8 cellular contexts compared by ENCODE assay signal in genomic region chr1:26472330-26472900, GRCh38. TPM values are rescaled to one million over a fixed set of nuclear protein-coding genes. Genes with fewer than 3 reads are reported as not detected.
A peak's percentile ranks its signal among the peaks of the same experiment; 100 is the strongest.
DNase-seq lines count a peak whose midpoint lies in the region; ATAC-seq and TF ChIP-seq lines count a peak whose summit lies in the region.

TSS of gene HMGN2 (plus strand) at chr1:26472440. CDS start at chr1:26472613, 173 bp downstream.

- WGBS in endodermal cell (ENCODE audit: insufficient coverage in 1 of 2, insufficient read length in 1 of 2), 2 experiments: 0 to 1% methylated on average over 16 to 66 of the region's 66 CpGs

- H3K27ac Mint-ChIP-seq in CD14-positive monocyte (peak within 1 kb of the TSS; percentile 87 to 97 (median 96)), endodermal cell (peak within 1 kb of the TSS; percentile 96)
- peak within 1 kb of the TSS; percentile 95 for H3K27ac Mint-ChIP-seq in activated CD8-positive, alpha-beta memory T cell treated with anti-CD3 and anti-CD28 coated beads, Interleukin-2, amount 10 ng/mL, durations not matched to agents 7 days and 5 days

- intact Hi-C loops in CD14-positive monocyte (cut with micrococcal nuclease): loop anchor here in 1 of 2 donors (2.0 kb wide), 2 partner anchors 28 to 40 kb away; partner anchors contain the start of gene DHDDS

- H3K9me3 Mint-ChIP-seq in CD14-positive monocyte (no peaks in the 10 kb centered on the region), endodermal cell (no peaks in the 10 kb centered on the region)
- no peaks in the 10 kb centered on the region for H3K9me3 Mint-ChIP-seq in activated CD8-positive, alpha-beta memory T cell treated with anti-CD3 and anti-CD28 coated beads, Interleukin-2, amount 10 ng/mL, durations not matched to agents 7 days and 5 days (ENCODE audit: low read depth)

- H3K9me3 ChIP-seq in NT2/D1 (ENCODE audit: insufficient read depth, low read length): no peaks in the 10 kb centered on the region
- H3K9me3 ChIP-seq in endodermal cell (ENCODE audit: control insufficient read depth, low read length): no peaks in the 10 kb centered on the region

- H3K36me3 Mint-ChIP-seq in CD14-positive monocyte: peaks cover 50 to 63% of the 10 kb centered on the region in 2 donors
- peaks cover 39% of the 10 kb centered on the region for H3K36me3 Mint-ChIP-seq in activated CD8-positive, alpha-beta memory T cell treated with anti-CD3 and anti-CD28 coated beads, Interleukin-2, amount 10 ng/mL, durations not matched to agents 7 days and 5 days
- H3K36me3 Mint-ChIP-seq in endodermal cell (ENCODE audit: low read depth): peaks cover 62% of the 10 kb centered on the region

- H3K4me1 Mint-ChIP-seq in CD14-positive monocyte (peaks cover 50% of the 10 kb centered on the region), endodermal cell (peaks cover 50% of the 10 kb centered on the region)
- H3K4me1 Mint-ChIP-seq in activated CD8-positive, alpha-beta memory T cell treated with anti-CD3 and anti-CD28 coated beads, Interleukin-2, amount 10 ng/mL, durations not matched to agents 7 days and 5 days: peaks cover 45% of the 10 kb centered on the region

- H3K36me3 ChIP-seq in NT2/D1 (ENCODE audit: insufficient read depth, insufficient read length, low read length) (peaks cover 64% of the 10 kb centered on the region), endodermal cell (ENCODE audit: control insufficient read depth, insufficient read depth, low read length) (peaks cover 61% of the 10 kb centered on the region)

- peak within 1 kb of the TSS; percentile 79 for H3K4me3 ChIP-seq in NT2/D1 (ENCODE audit: insufficient read length, low read depth)
- H3K4me3 ChIP-seq in endodermal cell (ENCODE audit: low read length): peak within 1 kb of the TSS; percentile 97

- H3K9ac ChIP-seq in NT2/D1 (ENCODE audit: insufficient read length, low read depth) (peak within 1 kb of the TSS; percentile 96), endodermal cell (ENCODE audit: extremely low read depth, low read length, poor library complexity, severe bottlenecking) (peak within 1 kb of the TSS; percentile 84)

- peaks cover 26% of the 10 kb centered on the region for H3K4me1 ChIP-seq in NT2/D1 (ENCODE audit: insufficient read depth, insufficient read length)
- peaks cover 7% of the 10 kb centered on the region for H3K4me1 ChIP-seq in endodermal cell (ENCODE audit: control insufficient read depth, insufficient read depth, low read length)

- ATAC-seq in GM19438 (IDR thresholded peaks at IDR 0.05; ENCODE audit: low read depth, unreplicated experiment) (peak; percentile 55), HG03571 (IDR thresholded peaks at IDR 0.05; ENCODE audit: unreplicated experiment) (peak; percentile 45)
- ATAC-seq in activated CD8-positive, alpha-beta memory T cell treated with anti-CD3 and anti-CD28 coated beads, Interleukin-2, amount 10 ng/mL, durations not matched to agents 7 days and 5 days: peak; percentile 73

- H3K27me3 Mint-ChIP-seq in CD14-positive monocyte (ENCODE audit: low read depth in 3 of 3) (peaks cover 0 to 3% (median 0%) of the 10 kb centered on the region in 3 donors), endodermal cell (ENCODE audit: insufficient read depth) (no peaks in the 10 kb centered on the region)
- no peaks in the 10 kb centered on the region for H3K27me3 Mint-ChIP-seq in activated CD8-positive, alpha-beta memory T cell treated with anti-CD3 and anti-CD28 coated beads, Interleukin-2, amount 10 ng/mL, durations not matched to agents 7 days and 5 days

- peak within 1 kb of the TSS; percentile 99 for H3K27ac ChIP-seq in endodermal cell (ENCODE audit: low read depth, low read length)

- H3K27me3 ChIP-seq in NT2/D1 (ENCODE audit: insufficient read depth, insufficient read length): no peaks in the 10 kb centered on the region
- H3K27me3 ChIP-seq in endodermal cell (ENCODE audit: control insufficient read depth, insufficient read depth, low read length, poor library complexity, severe bottlenecking): no peaks in the 10 kb centered on the region

- CTCF ChIA-PET in activated CD8-positive, alpha-beta memory T cell treated with anti-CD3 and anti-CD28 coated beads, Interleukin-2, amount 10 ng/mL, durations not matched to agents 7 days and 5 days (lab: Charles Lee): interaction anchor here (0.8 to 4.4 kb wide), 11 partner anchors 14 to 327 kb away, joined by 3 to 35 read pairs (median 4); partner anchors contain the start of genes CEP85 and DHDDS

- peak within 1 kb of the TSS; percentile 94 to 96 for H3K4me3 Mint-ChIP-seq in CD14-positive monocyte
- peak within 1 kb of the TSS; percentile 86 for H3K4me3 Mint-ChIP-seq in activated CD8-positive, alpha-beta memory T cell treated with anti-CD3 and anti-CD28 coated beads, Interleukin-2, amount 10 ng/mL, durations not matched to agents 7 days and 5 days
- H3K4me3 Mint-ChIP-seq in endodermal cell: peak within 1 kb of the TSS; percentile 87

- DNase-seq in CD14-positive monocyte (ENCODE audit: low spot score) (peak; percentile 81), NT2/D1 (ENCODE audit: low read depth, low spot score) (peak; percentile 95), endodermal cell (peak; percentile 96), mesenteric fat pad (ENCODE audit: low spot score) (peak; percentile 93)
- peak; percentile 95 for DNase-seq in activated CD8-positive, alpha-beta memory T cell treated with anti-CD3 and anti-CD28 coated beads, Interleukin-2, amount 10 ng/mL, durations not matched to agents 7 days and 5 days
- DNase-seq in stimulated activated CD8-positive, alpha-beta memory T cell treated with anti-CD3 and anti-CD28 coated beads, Interleukin-12 subunit alpha, Interleukin-12 subunit beta, amount 100 ng/mL, for 4 hours (ENCODE audit: low read depth): peak; percentile 75

- TF ChIP-seq CTCF in CD14-positive monocyte (IDR thresholded peaks at IDR 0.05) (no peak), endodermal cell (conservative IDR thresholded peaks at IDR 0.05) (no peak)

RNA-seq across cellular contexts. Expression of gene HMGN2, which starts in this region (rescaled TPM):
- polyA plus RNA-seq in CD14-positive monocyte: 100 to 1,000 TPM; 555 to 575 TPM
- total RNA-seq in activated CD8-positive, alpha-beta memory T cell treated with anti-CD3 and anti-CD28 coated beads, Interleukin-2, amount 10 ng/mL, durations not matched to agents 7 days and 5 days: 100 to 1,000 TPM; 743 to 915 TPM
- total RNA-seq in endodermal cell: 100 to 1,000 TPM; 671 to 773 TPM
- polyA plus RNA-seq in endodermal cell (2013, experiment 1 of 2): 1,236 TPM
- polyA plus RNA-seq in endodermal cell (2013, experiment 2 of 2): 1,180 TPM
- total RNA-seq in mesenteric fat pad: 151 TPM

Comparison
In these comparisons a context has a peak if more than half of its experiments do, and no peak if none do; other contexts are left out.
1. Peak in every context shown above with its lines: DNase-seq, ATAC-seq, H3K4me3 ChIP-seq and H3K27ac ChIP-seq.